Comparison of ENCODE assay signal across 8 cellular contexts in the genomic region with DNA sequence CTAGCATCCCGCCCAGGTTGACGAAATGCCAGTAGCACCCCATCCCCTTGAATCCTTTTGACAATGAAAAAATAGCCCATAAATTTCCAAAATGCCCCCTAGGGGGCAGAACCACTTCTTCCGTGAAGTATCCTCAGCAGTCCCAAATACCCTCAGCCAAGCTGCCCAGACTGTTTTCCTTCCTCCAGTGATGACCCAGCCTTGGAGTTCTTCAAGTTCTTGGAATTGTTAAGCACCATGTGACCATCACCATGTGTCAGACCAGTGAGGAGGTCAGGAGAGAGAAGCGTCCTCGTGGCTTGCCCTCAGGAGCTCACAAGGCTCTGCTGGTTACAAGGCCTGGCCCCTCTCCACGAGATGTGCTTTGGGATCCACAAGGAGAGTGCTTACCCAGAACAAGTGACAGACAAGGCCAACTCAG. TPM values are rescaled to one million over a fixed set of nuclear protein-coding genes. Genes with fewer than 3 reads are reported as not detected.
DNase-seq lines count a peak whose midpoint lies in the region; ATAC-seq and TF ChIP-seq lines count a peak whose summit lies in the region.

No MANE protein-coding gene starts in this region.

- peaks cover 0 to 37% of the 10 kb centered on the region in 2 donors for H3K36me3 ChIP-seq in adrenal gland (replicated peaks in 1 of 2)

- H3K27ac ChIP-seq in adrenal gland, result peak overlapping the region in 4 of 5 donors; percentile 62 to 85 (median 70)

- no peak overlapping the region for H3K4me3 ChIP-seq in adrenal gland

- peak; percentile 80 for TF ChIP-seq CTCF in GM12872 (IDR thresholded peaks at IDR 0.05; ENCODE audit: insufficient read depth, low read depth, low read length)
- TF ChIP-seq CTCF in adrenal gland (IDR thresholded peaks at IDR 0.05), result peak; percentile 55 to 69 (median 62)

- intact Hi-C loops in adrenal gland (cut with DNase I), result loop anchor here in 1 of 2 donors (5.0 kb wide), 1 partner anchor 41 kb away; no protein-coding TSS in a partner anchor
- intact Hi-C loops in left cardiac atrium (cut with DNase I), result no loop called here

- DNase-seq in Ammon's horn (ENCODE audit: low spot score), result peak; percentile 49
- peak; percentile 49 for DNase-seq in NCI-H460 (ENCODE audit: extremely low read depth, low read depth)
- peak; percentile 61 to 89 (median 83) for DNase-seq in adrenal gland
- peak; percentile 45 for DNase-seq in left cardiac atrium
- DNase-seq in pulmonary artery endothelial cell (ENCODE audit: low read depth, low spot score), result peak; percentile 66

- TF ChIP-seq POLR2A in adrenal gland (IDR thresholded peaks at IDR 0.05), result peak in 1 of 2 donors; percentile 53

- peak; percentile 67 to 77 for ATAC-seq in left cardiac atrium
- no peak for ATAC-seq in HG03097 (IDR thresholded peaks at IDR 0.05; ENCODE audit: low FRiP score, unreplicated experiment)
- ATAC-seq in GM21825 (IDR thresholded peaks at IDR 0.05; ENCODE audit: unreplicated experiment), result no peak

- no peaks in the 10 kb centered on the region for H3K27me3 ChIP-seq in adrenal gland

- WGBS in adrenal gland, 4 donors, result 27 to 33% (median 30%) methylated on average over 3 to 6 of the region's 6 CpGs

- H3K4me1 ChIP-seq in adrenal gland (replicated peaks in 1 of 2), result peaks cover 7 to 22% of the 10 kb centered on the region in 2 donors

- no peaks in the 10 kb centered on the region for H3K9me3 ChIP-seq in adrenal gland (replicated peaks in 1 of 3)

RNA-seq across cellular contexts. Expression of gene SLC23A3, which starts 1.4 kb away (rescaled TPM):
- total RNA-seq in NCI-H460 (2014; rRNA removed; shearing (Covaris generic)), result 1.4 and 1.7 TPM in 2 replicates
- polyA plus RNA-seq in NCI-H460 (2014; cell fraction: nucleus; rRNA removed), result 1.2 and 2.3 TPM in 2 replicates
- total RNA-seq in adrenal gland, result 1 to 10 TPM in 2 of 8 donors, under 1 TPM in 4, not detected in 2; 0.14 to 2.9 (median 0.70) TPM
- 1 to 10 TPM in 1 of 3 donors, under 1 TPM in 2; 0.11 to 4.3 (median 0.84) TPM for polyA plus RNA-seq in adrenal gland
- under 1 TPM; 0.47 to 0.50 TPM for total RNA-seq in left cardiac atrium
- total RNA-seq in pulmonary artery endothelial cell, result 0.59 and 2.2 TPM in 2 replicates

RNA-seq across cellular contexts. Expression of gene CNPPD1, which starts 5.5 kb away (rescaled TPM):
- 21.7 and 23.8 TPM in 2 replicates for total RNA-seq in NCI-H460 (2014; rRNA removed; shearing (Covaris generic))
- polyA plus RNA-seq in NCI-H460 (2014; cell fraction: nucleus; rRNA removed), result 42.6 and 49.2 TPM in 2 replicates
- total RNA-seq in adrenal gland (100 to 1,000 TPM in 6 of 8 donors, 10 to 100 TPM in 2; 89.7 to 137 (median 111) TPM), left cardiac atrium (10 to 100 TPM; 46.9 to 56.9 TPM), pulmonary artery endothelial cell (18.4 and 24.1 TPM in 2 replicates)
- polyA plus RNA-seq in adrenal gland, result 10 to 100 TPM; 46.9 to 62.7 (median 61.0) TPM

RNA-seq across cellular contexts. Expression of gene RETREG2, which starts 6.8 kb away (rescaled TPM):
- 55.2 and 58.6 TPM in 2 replicates for total RNA-seq in NCI-H460 (2014; rRNA removed; shearing (Covaris generic))
- polyA plus RNA-seq in NCI-H460 (2014; cell fraction: nucleus; rRNA removed), result 61.7 and 89.8 TPM in 2 replicates
- total RNA-seq in adrenal gland, result 100 to 1,000 TPM in 5 of 8 donors, 10 to 100 TPM in 3; 69.8 to 159 (median 117) TPM
- polyA plus RNA-seq in adrenal gland, result 10 to 100 TPM; 30.1 to 63.3 (median 47.6) TPM
- 10 to 100 TPM; 43.4 to 46.0 TPM for total RNA-seq in left cardiac atrium
- 52.6 and 60.1 TPM in 2 replicates for total RNA-seq in pulmonary artery endothelial cell

RNA-seq across cellular contexts. Expression of gene NHEJ1, which starts 10.6 kb away (rescaled TPM):
- 26.1 and 32.7 TPM in 2 replicates for total RNA-seq in NCI-H460 (2014; rRNA removed; shearing (Covaris generic))
- polyA plus RNA-seq in NCI-H460 (2014; cell fraction: nucleus; rRNA removed), result 16.9 and 26.3 TPM in 2 replicates
- total RNA-seq in adrenal gland (10 to 100 TPM; 11.9 to 22.9 (median 18.2) TPM), left cardiac atrium (1 to 10 TPM; 4.7 to 6.9 TPM), pulmonary artery endothelial cell (16.4 and 26.3 TPM in 2 replicates)
- 10 to 100 TPM in 1 of 3 donors, 1 to 10 TPM in 2; 5.7 to 26.0 (median 7.1) TPM for polyA plus RNA-seq in adrenal gland

RNA-seq across cellular contexts. Expression of gene ZFAND2B, which starts 35.3 kb away (rescaled TPM):
- 21.5 and 22.1 TPM in 2 replicates for total RNA-seq in NCI-H460 (2014; rRNA removed; shearing (Covaris generic))
- 45.2 and 59.3 TPM in 2 replicates for polyA plus RNA-seq in NCI-H460 (2014; cell fraction: nucleus; rRNA removed)
- total RNA-seq in adrenal gland, result 100 to 1,000 TPM in 1 of 8 donors, 10 to 100 TPM in 7; 29.8 to 156 (median 34.9) TPM
- 10 to 100 TPM; 24.7 to 85.5 (median 48.3) TPM for polyA plus RNA-seq in adrenal gland
- 10 to 100 TPM; 21.2 to 26.5 TPM for total RNA-seq in left cardiac atrium
- total RNA-seq in pulmonary artery endothelial cell, result 18.8 and 20.2 TPM in 2 replicates

Comparison
In these comparisons a context has a peak if more than half of its experiments do, and no peak if none do; other contexts are left out.
1. ATAC-seq: peak in left cardiac atrium (2 of 2); none in HG03097 (single experiment) and GM21825 (single experiment).
2. Peak in every context shown above with its lines, with median percentiles within 50 percentile points of each other: DNase-seq.